ENCODE assay signal across 8 cellular contexts in genomic region chr11:117874910-117875396, GRCh38. TPM values are rescaled to one million over a fixed set of nuclear protein-coding genes. Genes with fewer than 3 reads are reported as not detected.
DNase-seq lines count a peak whose midpoint lies in the region; ATAC-seq, FAIRE-seq and TF ChIP-seq lines count a peak whose summit lies in the region.

No MANE protein-coding gene starts in this region.

- no peaks in the 10 kb centered on the region for H3K36me3 Mint-ChIP-seq in neural crest cell (ENCODE audit: low read depth)

- peak overlapping the region; percentile 4 for H3K27ac Mint-ChIP-seq in neural crest cell (ENCODE audit: unreplicated experiment)

- no peaks in the 10 kb centered on the region for H3K27me3 ChIP-seq in BE2C
- peaks cover 0 to 41% (median 4%) of the 10 kb centered on the region in 45 donors for H3K27me3 ChIP-seq in dorsolateral prefrontal cortex

- no peak for ATAC-seq in HG03442 (IDR thresholded peaks at IDR 0.05; ENCODE audit: unreplicated experiment)

- H3K4me1 Mint-ChIP-seq in neural crest cell, result peaks cover 50% of the 10 kb centered on the region

- intact Hi-C loops in dorsolateral prefrontal cortex (cut with DNase I), result no loop called here

- TF ChIP-seq CTCF in BE2C (IDR thresholded peaks at IDR 0.05; ENCODE audit: low read depth, low read length) (no peak), dorsolateral prefrontal cortex (IDR thresholded peaks at IDR 0.05 in 54 of 56, conservative IDR thresholded peaks at IDR 0.05 in 2 of 56; ENCODE audit: low read depth in 1 of 56, partially characterized antibody in 56 of 56) (no peak), neural crest cell (conservative IDR thresholded peaks at IDR 0.05) (no peak)

- H3K27me3 Mint-ChIP-seq in neural crest cell (ENCODE audit: low read depth), result peaks cover 29% of the 10 kb centered on the region

- peak overlapping the region in 58 of 59 donors; percentile 30 to 96 (median 88) for H3K27ac ChIP-seq in dorsolateral prefrontal cortex

- H3K4me3 Mint-ChIP-seq in neural crest cell, result peak overlapping the region; percentile 98

- peak overlapping the region; percentile 98 for H3K4me3 ChIP-seq in BE2C (ENCODE audit: low read depth, low read length)
- H3K4me3 ChIP-seq in dorsolateral prefrontal cortex, result peak overlapping the region; percentile 10 to 82 (median 67)

- H3K36me3 ChIP-seq in BE2C, result no peaks in the 10 kb centered on the region

- peak; percentile 75 for FAIRE-seq in GM12892 (lab: Jason Lieb, UNC)

- no peaks in the 10 kb centered on the region for H3K9me3 Mint-ChIP-seq in neural crest cell

- DNase-seq in BE2C, result no peak
- DNase-seq in GM12892 (ENCODE audit: insufficient read length), result no peak
- no peak for DNase-seq in dorsolateral prefrontal cortex
- no peak for DNase-seq in neural crest cell (ENCODE audit: low read depth, low spot score)
- no peak for DNase-seq in RPMI8226
- no peak for DNase-seq in HK-2 (ENCODE audit: unreplicated experiment)
- no peak for DNase-seq in stimulated activated CD4-positive, alpha-beta T cell treated with anti-CD3 and anti-CD28 coated beads, Interleukin-15, amount 100 ng/mL, for 24 hours

- H3K4me1 ChIP-seq in BE2C, result peaks cover 38% of the 10 kb centered on the region

- no peaks in the 10 kb centered on the region for H3K9me3 ChIP-seq in BE2C

- TF ChIP-seq POLR2A in GM12892 (IDR thresholded peaks at IDR 0.05; ENCODE audit: low read depth, low read length), result no peak

RNA-seq across cellular contexts. Expression of gene FXYD6, which starts 1.5 kb away (rescaled TPM):
- 242 TPM for polyA plus RNA-seq in BE2C (2012; ENCODE audit: insufficient read depth, insufficient read length, low read depth)
- 1.1 TPM for polyA plus RNA-seq in GM12892 (2012; ENCODE audit: missing spikeins)
- total RNA-seq in dorsolateral prefrontal cortex, result 100 to 1,000 TPM; 188 to 567 (median 374) TPM
- total RNA-seq in neural crest cell, result 113 TPM in 2 replicates

RNA-seq across cellular contexts. Expression of gene FXYD2, which starts 50.4 kb away (rescaled TPM):
- 0.77 TPM for polyA plus RNA-seq in BE2C (2012; ENCODE audit: insufficient read depth, insufficient read length, low read depth)
- 7.4 TPM for polyA plus RNA-seq in GM12892 (2012; ENCODE audit: missing spikeins)
- 10 to 100 TPM in 5 of 120 experiments, 1 to 10 TPM in 115; 1.5 to 14.9 (median 4.6) TPM for total RNA-seq in dorsolateral prefrontal cortex
- 0.18 and 0.26 TPM in 2 replicates for total RNA-seq in neural crest cell

RNA-seq across cellular contexts. Expression of gene TMPRSS13, which starts 54.2 kb away (rescaled TPM):
- polyA plus RNA-seq in BE2C (2012; ENCODE audit: insufficient read depth, insufficient read length, low read depth), result not detected
- polyA plus RNA-seq in GM12892 (2012; ENCODE audit: missing spikeins), result 0.51 TPM
- total RNA-seq in dorsolateral prefrontal cortex, result 1 to 10 TPM in 1 of 120 experiments, under 1 TPM in 56, not detected in 63; 0.15 to 1.3 (median 0.35) TPM
- 0.34 TPM in 1 of 2 replicates, not detected in the other for total RNA-seq in neural crest cell
